Comparison of ENCODE assay signal across 10 cellular contexts in the genomic region with DNA sequence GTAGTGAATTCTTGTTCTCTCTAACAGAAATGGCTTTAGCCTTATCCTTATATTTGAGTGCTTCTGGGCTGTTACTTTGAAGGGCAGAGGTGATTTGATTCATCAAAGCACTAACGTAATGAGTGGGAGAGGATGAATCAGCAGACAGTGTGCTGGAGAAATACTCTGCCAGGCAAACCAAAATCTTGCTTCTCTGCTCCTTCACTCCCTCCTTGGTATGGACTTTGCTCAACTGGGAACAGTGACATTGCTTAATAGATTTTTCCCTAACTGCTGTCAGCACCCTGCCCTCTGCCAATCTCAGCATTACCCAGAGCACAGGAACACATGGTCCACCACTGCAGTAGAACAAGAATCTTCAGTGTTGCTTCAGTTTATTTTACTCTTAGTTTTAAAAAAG. TPM values are rescaled to one million over a fixed set of nuclear protein-coding genes. Genes with fewer than 3 reads are reported as not detected.
A peak's percentile ranks its signal among the peaks of the same experiment; 100 is the strongest.
DNase-seq lines count a peak whose midpoint lies in the region; ATAC-seq and TF ChIP-seq lines count a peak whose summit lies in the region.
"Had no signal": no experiment of that assay in that cellular context is flagged by ENCODE, and none has a peak within 500 bp of the region (broad histone marks: within the 10 kb centered on the region; RNA-seq: fewer than 3 reads in every experiment).

No MANE protein-coding gene starts in this region.

- WGBS in esophagus muscularis mucosa, result 0% methylated on average over 1 of the region's 1 CpG

- DNase-seq in ELR (ENCODE audit: low read depth) (peak; percentile 80), M059J (ENCODE audit: low read depth) (peak; percentile 86), esophagus muscularis mucosa (ENCODE audit: extremely low spot score) (no peak), osteocyte (ENCODE audit: extremely low spot score, unreplicated experiment) (no peak)
- no peak for DNase-seq in naive thymus-derived CD4-positive, alpha-beta T cell
- DNase-seq: NCI-H146 had no signal

- H3K4me3 ChIP-seq in esophagus muscularis mucosa, result no peak overlapping the region
- H3K4me3 ChIP-seq in naive thymus-derived CD4-positive, alpha-beta T cell (ENCODE audit: low read length), result no peak overlapping the region

- H3K4me1 Mint-ChIP-seq in osteocyte (ENCODE audit: unreplicated experiment), result peaks cover 77% of the 10 kb centered on the region
- peaks cover 10% of the 10 kb centered on the region for H3K4me1 Mint-ChIP-seq in stimulated activated memory B cell treated with anti-CD40 and anti-IgM and Interleukin-4, amounts not matched to agents 10 μg/mL and 1 μg/mL and 100 μg/mL, for 72 hours
- H3K4me1 Mint-ChIP-seq in naive thymus-derived CD4-positive, alpha-beta T cell, result peaks cover 0 to 10% (median 4%) of the 10 kb centered on the region in 7 donors

- H3K4me1 ChIP-seq in esophagus muscularis mucosa, result peaks cover 43 to 76% (median 65%) of the 10 kb centered on the region in 4 donors
- H3K4me1 ChIP-seq in naive thymus-derived CD4-positive, alpha-beta T cell (ENCODE audit: control insufficient read depth in 2 of 2, insufficient read depth in 2 of 2, low read length in 2 of 2), result no peaks in the 10 kb centered on the region

- H3K9me3 ChIP-seq in esophagus muscularis mucosa, result no peaks in the 10 kb centered on the region
- no peaks in the 10 kb centered on the region for H3K9me3 ChIP-seq in naive thymus-derived CD4-positive, alpha-beta T cell (ENCODE audit: control insufficient read depth in 2 of 3, low read length in 3 of 3)

- no peak overlapping the region for H3K4me3 Mint-ChIP-seq in osteocyte (ENCODE audit: unreplicated experiment)
- H3K4me3 Mint-ChIP-seq in stimulated activated memory B cell treated with anti-CD40 and anti-IgM and Interleukin-4, amounts not matched to agents 10 μg/mL and 1 μg/mL and 100 μg/mL, for 72 hours, result no peak overlapping the region
- H3K4me3 Mint-ChIP-seq in naive thymus-derived CD4-positive, alpha-beta T cell, result no peak overlapping the region
- H3K4me3 Mint-ChIP-seq: activated naive CD4-positive, alpha-beta T cell treated with anti-CD3 and anti-CD28 coated beads, Interleukin-2, amount 50 U/mL, for 24 hours had no signal

- H3K9me3 Mint-ChIP-seq in osteocyte (ENCODE audit: unreplicated experiment), result peaks cover 3% of the 10 kb centered on the region
- H3K9me3 Mint-ChIP-seq in stimulated activated memory B cell treated with anti-CD40 and anti-IgM and Interleukin-4, amounts not matched to agents 10 μg/mL and 1 μg/mL and 100 μg/mL, for 72 hours, result peaks cover 5% of the 10 kb centered on the region
- H3K9me3 Mint-ChIP-seq in naive thymus-derived CD4-positive, alpha-beta T cell, result no peaks in the 10 kb centered on the region

- intact Hi-C loops in esophagus muscularis mucosa (cut with DNase I), result loop anchor here (2.0 kb wide), 1 partner anchor 51 kb away; no protein-coding TSS in a partner anchor
- intact Hi-C loops in naive thymus-derived CD4-positive, alpha-beta T cell (cut with micrococcal nuclease), result no loop called here

- peaks cover 25% of the 10 kb centered on the region for H3K36me3 Mint-ChIP-seq in osteocyte (ENCODE audit: unreplicated experiment)
- peaks cover 5% of the 10 kb centered on the region for H3K36me3 Mint-ChIP-seq in stimulated activated memory B cell treated with anti-CD40 and anti-IgM and Interleukin-4, amounts not matched to agents 10 μg/mL and 1 μg/mL and 100 μg/mL, for 72 hours
- peaks cover 0 to 18% (median 3%) of the 10 kb centered on the region in 5 donors for H3K36me3 Mint-ChIP-seq in naive thymus-derived CD4-positive, alpha-beta T cell

- peak overlapping the region; percentile 45 to 56 (median 52) for H3K27ac ChIP-seq in esophagus muscularis mucosa (replicated peaks in 1 of 4)
- no peak overlapping the region for H3K27ac ChIP-seq in naive thymus-derived CD4-positive, alpha-beta T cell (ENCODE audit: low read depth, low read length)

- TF ChIP-seq CTCF in esophagus muscularis mucosa (IDR thresholded peaks at IDR 0.05), result no peak
- TF ChIP-seq CTCF in osteocyte (IDR thresholded peaks at IDR 0.05), result no peak

- ATAC-seq in stimulated activated memory B cell treated with anti-CD40 and anti-IgM and Interleukin-4, amounts not matched to agents 10 μg/mL and 1 μg/mL and 100 μg/mL, for 72 hours, result no peak
- ATAC-seq in GM21786 (IDR thresholded peaks at IDR 0.05; ENCODE audit: unreplicated experiment) (no peak), GM18870 (IDR thresholded peaks at IDR 0.05; ENCODE audit: unreplicated experiment) (no peak)
- ATAC-seq in naive thymus-derived CD4-positive, alpha-beta T cell, result no peak

- POLR2A ChIA-PET in naive thymus-derived CD4-positive, alpha-beta T cell (lab: Charles Lee), result no interaction called here

- H3K36me3 ChIP-seq in esophagus muscularis mucosa, result peaks cover 0 to 6% (median 0%) of the 10 kb centered on the region in 4 donors
- no peaks in the 10 kb centered on the region for H3K36me3 ChIP-seq in naive thymus-derived CD4-positive, alpha-beta T cell (ENCODE audit: control insufficient read depth in 2 of 3, insufficient read depth in 3 of 3, low read length in 3 of 3)

- H3K27ac Mint-ChIP-seq in osteocyte (ENCODE audit: unreplicated experiment), result peak overlapping the region; percentile 74
- H3K27ac Mint-ChIP-seq in stimulated activated memory B cell treated with anti-CD40 and anti-IgM and Interleukin-4, amounts not matched to agents 10 μg/mL and 1 μg/mL and 100 μg/mL, for 72 hours, result no peak overlapping the region
- H3K27ac Mint-ChIP-seq in naive thymus-derived CD4-positive, alpha-beta T cell, result no peak overlapping the region
- H3K27ac Mint-ChIP-seq: activated naive CD4-positive, alpha-beta T cell treated with anti-CD3 and anti-CD28 coated beads, Interleukin-2, amount 50 U/mL, for 24 hours had no signal

- CTCF ChIA-PET in naive thymus-derived CD4-positive, alpha-beta T cell (lab: Charles Lee), result no interaction called here

- TF ChIP-seq POLR2A in esophagus muscularis mucosa (IDR thresholded peaks at IDR 0.05; ENCODE audit: low read depth), result no peak

- no peak for TF ChIP-seq EP300 in esophagus muscularis mucosa (IDR thresholded peaks at IDR 0.05)

- no peaks in the 10 kb centered on the region for H3K27me3 ChIP-seq in esophagus muscularis mucosa
- H3K27me3 ChIP-seq in naive thymus-derived CD4-positive, alpha-beta T cell (ENCODE audit: control insufficient read depth in 2 of 2, insufficient read depth in 2 of 2, low read length in 2 of 2), result no peaks in the 10 kb centered on the region

- no peaks in the 10 kb centered on the region for H3K27me3 Mint-ChIP-seq in osteocyte (ENCODE audit: unreplicated experiment)
- H3K27me3 Mint-ChIP-seq in stimulated activated memory B cell treated with anti-CD40 and anti-IgM and Interleukin-4, amounts not matched to agents 10 μg/mL and 1 μg/mL and 100 μg/mL, for 72 hours, result no peaks in the 10 kb centered on the region
- H3K27me3 Mint-ChIP-seq in naive thymus-derived CD4-positive, alpha-beta T cell, result no peaks in the 10 kb centered on the region
- H3K27me3 Mint-ChIP-seq: activated naive CD4-positive, alpha-beta T cell treated with anti-CD3 and anti-CD28 coated beads, Interleukin-2, amount 50 U/mL, for 24 hours had no signal

RNA-seq across cellular contexts. Expression of gene PDLIM5, which starts 56.0 kb away (rescaled TPM):
- 49.8 and 54.3 TPM in 2 replicates for total RNA-seq in M059J (2014; rRNA removed; shearing (Covaris generic))
- total RNA-seq in esophagus muscularis mucosa (100 to 1,000 TPM; 138 to 160 (median 146) TPM), osteocyte (301 and 324 TPM in 2 replicates)
- total RNA-seq in naive thymus-derived CD4-positive, alpha-beta T cell, result 10 to 100 TPM; 14.4 to 61.7 (median 31.4) TPM
- 10 to 100 TPM; 38.1 to 42.0 TPM for polyA plus RNA-seq in naive thymus-derived CD4-positive, alpha-beta T cell

Comparison
In these comparisons a context has a peak if more than half of its experiments do, and no peak if none do; other contexts are left out.
1. DNase-seq: peak in ELR (single experiment) and M059J (single experiment); none in esophagus muscularis mucosa (single experiment), osteocyte (single experiment) and naive thymus-derived CD4-positive, alpha-beta T cell (0 of 9).